In the genomic region with DNA sequence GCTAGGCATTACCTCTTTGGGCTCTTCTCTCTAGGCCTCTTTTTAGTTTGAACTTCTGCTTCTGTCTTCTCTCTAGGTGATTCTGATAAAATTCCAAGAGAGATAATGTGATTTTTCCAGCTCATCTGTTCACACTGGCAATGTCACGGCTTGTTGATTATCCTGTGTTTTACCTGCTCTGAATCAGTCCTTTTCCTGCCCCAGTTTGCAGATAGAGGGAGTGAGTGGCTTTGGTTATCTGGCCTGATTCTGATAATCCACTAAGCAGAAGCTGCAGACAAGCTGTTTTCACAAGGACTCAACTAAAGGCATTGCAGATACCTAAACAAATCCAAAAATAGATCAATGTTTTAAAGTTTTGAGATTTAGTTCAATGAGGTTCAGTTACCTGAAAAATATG, we compare ENCODE assay signal across 17 cellular contexts.
"Had no signal": no experiment of that assay in that cellular context is flagged by ENCODE, and none has a peak within 500 bp of the region (broad histone marks: within the 10 kb centered on the region; RNA-seq: fewer than 3 reads in every experiment).

No MANE protein-coding gene starts in this region.

- H3K27me3 ChIP-seq: neutrophil, thyroid gland had no signal

- H3K27me3 Mint-ChIP-seq: activated CD4-positive, alpha-beta T cell treated with anti-CD3 and anti-CD28 coated beads, Interleukin-2, amount 10 ng/mL, durations not matched to agents 7 days and 5 days; activated naive CD8-positive, alpha-beta T cell treated with anti-CD3 and anti-CD28 coated beads for 36 hours; brain; naive B cell had no signal

- DNase-seq: activated CD4-positive, alpha-beta T cell treated with anti-CD3 and anti-CD28 coated beads, Interleukin-2, amount 10 ng/mL, durations not matched to agents 7 days and 5 days; activated CD4-positive, CD25-positive, alpha-beta regulatory T cell; activated naive CD8-positive, alpha-beta T cell treated with anti-CD3 and anti-CD28 coated beads for 36 hours; amygdala; central memory CD4-positive, alpha-beta T cell; effector CD8-positive, alpha-beta T cell; heart left ventricle; naive B cell; stimulated activated CD4-positive, alpha-beta T cell treated with anti-CD3 and anti-CD28 coated beads, Interleukin-12 subunit alpha, Interleukin-12 subunit beta, amount 100 ng/mL, for 4 hours; stimulated activated CD4-positive, alpha-beta T cell treated with anti-CD3 and anti-CD28 coated beads, Interleukin-2, amount 100 ng/mL, for 24 hours; T-helper 2 cell; thyroid gland had no signal

- H3K36me3 ChIP-seq: heart left ventricle, neutrophil, thyroid gland had no signal

- H3K9ac ChIP-seq: parathyroid adenoma had no signal

- H3K4me1 ChIP-seq: heart left ventricle, parathyroid adenoma, thyroid gland had no signal

- H3K79me2 ChIP-seq: parathyroid adenoma had no signal

- H3K27ac Mint-ChIP-seq: activated CD4-positive, alpha-beta T cell treated with anti-CD3 and anti-CD28 coated beads, Interleukin-2, amount 10 ng/mL, durations not matched to agents 7 days and 5 days; activated naive CD8-positive, alpha-beta T cell treated with anti-CD3 and anti-CD28 coated beads for 36 hours; naive B cell; stimulated activated effector memory CD8-positive, alpha-beta T cell treated with anti-CD3 and anti-CD28 coated beads, Interleukin-12 subunit alpha, Interleukin-12 subunit beta, amount 100 ng/mL, for 72 hours had no signal

- H3K36me3 Mint-ChIP-seq: activated naive CD8-positive, alpha-beta T cell treated with anti-CD3 and anti-CD28 coated beads for 36 hours; naive B cell; stimulated activated effector memory CD8-positive, alpha-beta T cell treated with anti-CD3 and anti-CD28 coated beads, Interleukin-12 subunit alpha, Interleukin-12 subunit beta, amount 100 ng/mL, for 72 hours had no signal

- ATAC-seq: heart left ventricle; left lobe of liver; stimulated activated effector memory CD8-positive, alpha-beta T cell treated with anti-CD3 and anti-CD28 coated beads, Interleukin-12 subunit alpha, Interleukin-12 subunit beta, amount 100 ng/mL, for 72 hours had no signal

- H3K4me3 ChIP-seq: heart left ventricle, thyroid gland had no signal

- H3K9me3 Mint-ChIP-seq: activated CD4-positive, alpha-beta T cell treated with anti-CD3 and anti-CD28 coated beads, Interleukin-2, amount 10 ng/mL, durations not matched to agents 7 days and 5 days; activated naive CD8-positive, alpha-beta T cell treated with anti-CD3 and anti-CD28 coated beads for 36 hours had no signal

- H3K4me1 Mint-ChIP-seq: activated CD4-positive, alpha-beta T cell treated with anti-CD3 and anti-CD28 coated beads, Interleukin-2, amount 10 ng/mL, durations not matched to agents 7 days and 5 days; activated naive CD8-positive, alpha-beta T cell treated with anti-CD3 and anti-CD28 coated beads for 36 hours; naive B cell; stimulated activated effector memory CD8-positive, alpha-beta T cell treated with anti-CD3 and anti-CD28 coated beads, Interleukin-12 subunit alpha, Interleukin-12 subunit beta, amount 100 ng/mL, for 72 hours had no signal

- H3K4me3 Mint-ChIP-seq: activated CD4-positive, alpha-beta T cell treated with anti-CD3 and anti-CD28 coated beads, Interleukin-2, amount 10 ng/mL, durations not matched to agents 7 days and 5 days; activated naive CD8-positive, alpha-beta T cell treated with anti-CD3 and anti-CD28 coated beads for 36 hours; naive B cell; stimulated activated effector memory CD8-positive, alpha-beta T cell treated with anti-CD3 and anti-CD28 coated beads, Interleukin-12 subunit alpha, Interleukin-12 subunit beta, amount 100 ng/mL, for 72 hours had no signal

- H3K27ac ChIP-seq: heart left ventricle, neutrophil, parathyroid adenoma, thyroid gland had no signal
